1 cellular context compared by ENCODE assay signal in the genomic region with DNA sequence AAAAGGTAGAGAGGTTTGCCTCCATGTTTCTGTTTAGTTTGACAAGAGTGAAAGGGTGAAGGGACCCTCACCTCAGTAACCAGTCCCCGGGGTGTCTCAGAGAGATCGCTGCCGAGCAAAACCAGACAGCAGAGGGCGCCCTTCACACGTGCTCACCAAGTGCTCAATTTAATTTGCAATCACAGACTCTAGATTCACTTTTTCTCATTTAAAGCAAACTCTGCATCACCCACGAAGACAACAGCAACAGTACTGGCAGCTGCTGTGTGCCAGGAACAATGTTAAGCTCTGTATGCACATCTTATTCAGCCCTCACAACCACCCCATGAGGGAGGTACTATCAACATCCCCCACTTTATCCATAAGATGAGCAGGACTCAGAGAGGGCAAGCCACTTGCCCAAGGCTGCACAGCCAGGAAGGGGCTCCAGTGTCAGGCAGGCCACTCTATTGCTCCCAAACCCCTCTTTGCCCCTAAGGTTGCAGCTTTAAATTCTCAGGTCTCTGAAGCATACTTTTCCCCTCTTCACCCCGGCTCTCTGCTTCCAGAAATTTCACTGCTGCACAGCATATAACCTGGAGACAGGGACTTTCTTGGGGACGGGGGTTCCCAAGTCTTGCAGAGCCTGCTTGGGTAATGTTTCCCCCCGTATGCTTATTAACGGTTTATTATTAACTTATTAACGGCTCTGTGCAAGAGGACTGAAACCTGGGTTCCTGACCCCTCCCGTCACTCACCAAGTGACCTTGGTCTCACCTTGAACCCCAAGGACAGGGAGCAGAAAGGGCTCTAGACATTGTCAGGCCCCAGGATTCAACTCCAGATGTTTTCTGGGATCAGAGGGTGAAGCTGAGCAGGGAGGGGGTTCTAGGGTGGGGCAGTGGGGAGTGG.
TF ChIP-seq lines count a peak whose summit lies in the region.

No MANE protein-coding gene starts in this region.

TF ChIP-seq in HepG2, 621 proteins besides CTCF, POLR2A, EP300 and RAD21 (continued from another document and continues in another):
- TF ChIP-seq, protein P1, sequence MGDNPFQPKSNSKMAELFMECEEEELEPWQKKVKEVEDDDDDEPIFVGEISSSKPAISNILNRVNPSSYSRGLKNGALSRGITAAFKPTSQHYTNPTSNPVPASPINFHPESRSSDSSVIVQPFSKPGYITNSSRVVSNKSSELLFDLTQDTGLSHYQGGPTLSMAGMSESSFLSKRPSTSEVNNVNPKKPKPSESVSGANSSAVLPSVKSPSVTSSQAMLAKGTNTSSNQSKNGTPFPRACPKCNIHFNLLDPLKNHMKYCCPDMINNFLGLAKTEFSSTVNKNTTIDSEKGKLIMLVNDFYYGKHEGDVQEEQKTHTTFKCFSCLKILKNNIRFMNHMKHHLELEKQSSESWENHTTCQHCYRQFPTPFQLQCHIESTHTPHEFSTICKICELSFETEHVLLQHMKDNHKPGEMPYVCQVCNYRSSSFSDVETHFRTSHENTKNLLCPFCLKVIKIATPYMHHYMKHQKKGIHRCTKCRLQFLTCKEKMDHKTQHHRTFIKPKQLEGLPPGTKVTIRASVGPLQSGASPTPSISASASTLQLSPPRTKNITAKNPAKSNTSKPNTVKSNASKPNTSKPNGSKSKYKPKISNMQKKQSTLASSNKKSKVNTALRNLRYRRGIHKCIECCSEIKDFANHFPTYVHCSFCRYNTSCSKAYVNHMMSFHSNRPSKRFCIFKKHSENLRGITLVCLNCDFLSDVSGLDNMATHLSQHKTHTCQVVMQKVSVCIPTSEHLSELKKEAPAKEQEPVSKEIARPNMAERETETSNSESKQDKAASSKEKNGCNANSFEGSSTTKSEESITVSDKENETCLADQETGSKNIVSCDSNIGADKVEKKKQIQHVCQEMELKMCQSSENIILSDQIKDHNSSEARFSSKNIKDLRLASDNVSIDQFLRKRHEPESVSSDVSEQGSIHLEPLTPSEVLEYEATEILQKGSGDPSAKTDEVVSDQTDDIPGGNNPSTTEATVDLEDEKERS (CRISPR knock-in tag; IDR thresholded peaks at IDR 0.05): no peak
- TF ChIP-seq ZNF484 (CRISPR knock-in tag; IDR thresholded peaks at IDR 0.05; ENCODE audit: borderline replicate concordance, low read depth) (no peak), STAG1 (CRISPR knock-in tag; IDR thresholded peaks at IDR 0.05) (peak; percentile 87), ELF3 (CRISPR knock-in tag; IDR thresholded peaks at IDR 0.05) (0 out of 2 replicates have a peak, but pooled peaks have one; percentile 38), ZNF562 (CRISPR knock-in tag; IDR thresholded peaks at IDR 0.05; ENCODE audit: borderline replicate concordance) (no peak), HOXA5 (CRISPR knock-in tag; IDR thresholded peaks at IDR 0.05) (0 out of 2 replicates have a peak, but pooled peaks have one; percentile 39), ZNF615 (CRISPR knock-in tag; IDR thresholded peaks at IDR 0.05; ENCODE audit: borderline replicate concordance) (no peak), ZNF296 (CRISPR knock-in tag; conservative IDR thresholded peaks at IDR 0.05) (no peak), ATM (IDR thresholded peaks at IDR 0.05; ENCODE audit: borderline replicate concordance) (no peak), GFI1 (CRISPR knock-in tag; IDR thresholded peaks at IDR 0.05; ENCODE audit: borderline replicate concordance) (0 out of 2 replicates have a peak, but pooled peaks have one; percentile 33), ZNF121 (CRISPR knock-in tag; IDR thresholded peaks at IDR 0.05) (no peak), HDAC2 (CRISPR knock-in tag; IDR thresholded peaks at IDR 0.05) (0 out of 2 replicates have a peak, but pooled peaks have one; percentile 22), ARNT (IDR thresholded peaks at IDR 0.05) (no peak), MAF1 (CRISPR knock-in tag; IDR thresholded peaks at IDR 0.05; ENCODE audit: borderline replicate concordance) (no peak), ATF7 (IDR thresholded peaks at IDR 0.05) (no peak), ATF7 (CRISPR knock-in tag; IDR thresholded peaks at IDR 0.05) (no peak), GATA4 (IDR thresholded peaks at IDR 0.05; ENCODE audit: borderline replicate concordance, low read depth) (no peak), ZNF496 (CRISPR knock-in tag; IDR thresholded peaks at IDR 0.05; ENCODE audit: insufficient replicate concordance) (no peak), ZNF501 (CRISPR knock-in tag; IDR thresholded peaks at IDR 0.05) (peak; percentile 36; the same call in 1 of the 2 replicates), KMT2A (CRISPR knock-in tag; IDR thresholded peaks at IDR 0.05) (no peak), ELF4 (CRISPR knock-in tag; IDR thresholded peaks at IDR 0.05; ENCODE audit: borderline replicate concordance) (no peak; the same call in 1 of the 2 replicates), ZNF543 (CRISPR knock-in tag; IDR thresholded peaks at IDR 0.05) (no peak), ZBTB7B (CRISPR knock-in tag; IDR thresholded peaks at IDR 0.05) (peak; percentile 11; the same call in 1 of the 2 replicates), REPIN1 (CRISPR knock-in tag; IDR thresholded peaks at IDR 0.05; ENCODE audit: borderline replicate concordance, low read depth) (0 out of 2 replicates have a peak, but pooled peaks have one; percentile 56), SRY (CRISPR knock-in tag; IDR thresholded peaks at IDR 0.05) (0 out of 2 replicates have a peak, but pooled peaks have one; percentile 0), ISL2 (CRISPR knock-in tag; IDR thresholded peaks at IDR 0.05) (0 out of 2 replicates have a peak, but pooled peaks have one; percentile 32), ATF7-NPFF (CRISPR knock-in tag; IDR thresholded peaks at IDR 0.05; ENCODE audit: low read depth) (no peak), MEIS2 (CRISPR knock-in tag; IDR thresholded peaks at IDR 0.05) (no peak), MIXL1 (CRISPR knock-in tag; IDR thresholded peaks at IDR 0.05) (no peak), ZNF598 (CRISPR knock-in tag; IDR thresholded peaks at IDR 0.05; ENCODE audit: borderline replicate concordance) (no peak), POLR2AphosphoS2 (IDR thresholded peaks at IDR 0.05; ENCODE audit: low read depth, low read length) (no peak), HMG20B (CRISPR knock-in tag; conservative IDR thresholded peaks at IDR 0.05) (no peak), ZNF3 (CRISPR knock-in tag; IDR thresholded peaks at IDR 0.05) (peak; percentile 88), ZNF552 (CRISPR knock-in tag; IDR thresholded peaks at IDR 0.05; ENCODE audit: borderline replicate concordance) (no peak), SIN3B (IDR thresholded peaks at IDR 0.05; ENCODE audit: low read length) (no peak)
- TF ChIP-seq, protein P2, sequence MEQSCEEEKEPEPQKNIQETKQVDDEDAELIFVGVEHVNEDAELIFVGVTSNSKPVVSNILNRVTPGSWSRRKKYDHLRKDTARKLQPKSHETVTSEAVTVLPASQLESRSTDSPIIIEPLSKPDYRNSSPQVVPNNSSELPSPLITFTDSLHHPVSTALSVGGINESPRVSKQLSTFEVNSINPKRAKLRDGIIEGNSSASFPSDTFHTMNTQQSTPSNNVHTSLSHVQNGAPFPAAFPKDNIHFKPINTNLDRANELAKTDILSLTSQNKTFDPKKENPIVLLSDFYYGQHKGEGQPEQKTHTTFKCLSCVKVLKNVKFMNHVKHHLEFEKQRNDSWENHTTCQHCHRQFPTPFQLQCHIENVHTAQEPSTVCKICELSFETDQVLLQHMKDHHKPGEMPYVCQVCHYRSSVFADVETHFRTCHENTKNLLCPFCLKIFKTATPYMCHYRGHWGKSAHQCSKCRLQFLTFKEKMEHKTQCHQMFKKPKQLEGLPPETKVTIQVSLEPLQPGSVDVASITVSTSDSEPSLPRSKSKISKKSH (CRISPR knock-in tag; IDR thresholded peaks at IDR 0.05; ENCODE audit: borderline replicate concordance): 0 out of 2 replicates have a peak, but pooled peaks have one; percentile 44
- TF ChIP-seq, protein P3, sequence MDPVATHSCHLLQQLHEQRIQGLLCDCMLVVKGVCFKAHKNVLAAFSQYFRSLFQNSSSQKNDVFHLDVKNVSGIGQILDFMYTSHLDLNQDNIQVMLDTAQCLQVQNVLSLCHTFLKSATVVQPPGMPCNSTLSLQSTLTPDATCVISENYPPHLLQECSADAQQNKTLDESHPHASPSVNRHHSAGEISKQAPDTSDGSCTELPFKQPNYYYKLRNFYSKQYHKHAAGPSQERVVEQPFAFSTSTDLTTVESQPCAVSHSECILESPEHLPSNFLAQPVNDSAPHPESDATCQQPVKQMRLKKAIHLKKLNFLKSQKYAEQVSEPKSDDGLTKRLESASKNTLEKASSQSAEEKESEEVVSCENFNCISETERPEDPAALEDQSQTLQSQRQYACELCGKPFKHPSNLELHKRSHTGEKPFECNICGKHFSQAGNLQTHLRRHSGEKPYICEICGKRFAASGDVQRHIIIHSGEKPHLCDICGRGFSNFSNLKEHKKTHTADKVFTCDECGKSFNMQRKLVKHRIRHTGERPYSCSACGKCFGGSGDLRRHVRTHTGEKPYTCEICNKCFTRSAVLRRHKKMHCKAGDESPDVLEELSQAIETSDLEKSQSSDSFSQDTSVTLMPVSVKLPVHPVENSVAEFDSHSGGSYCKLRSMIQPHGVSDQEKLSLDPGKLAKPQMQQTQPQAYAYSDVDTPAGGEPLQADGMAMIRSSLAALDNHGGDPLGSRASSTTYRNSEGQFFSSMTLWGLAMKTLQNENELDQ (CRISPR knock-in tag; IDR thresholded peaks at IDR 0.05; ENCODE audit: borderline replicate concordance): no peak
- TF ChIP-seq, protein P4, sequence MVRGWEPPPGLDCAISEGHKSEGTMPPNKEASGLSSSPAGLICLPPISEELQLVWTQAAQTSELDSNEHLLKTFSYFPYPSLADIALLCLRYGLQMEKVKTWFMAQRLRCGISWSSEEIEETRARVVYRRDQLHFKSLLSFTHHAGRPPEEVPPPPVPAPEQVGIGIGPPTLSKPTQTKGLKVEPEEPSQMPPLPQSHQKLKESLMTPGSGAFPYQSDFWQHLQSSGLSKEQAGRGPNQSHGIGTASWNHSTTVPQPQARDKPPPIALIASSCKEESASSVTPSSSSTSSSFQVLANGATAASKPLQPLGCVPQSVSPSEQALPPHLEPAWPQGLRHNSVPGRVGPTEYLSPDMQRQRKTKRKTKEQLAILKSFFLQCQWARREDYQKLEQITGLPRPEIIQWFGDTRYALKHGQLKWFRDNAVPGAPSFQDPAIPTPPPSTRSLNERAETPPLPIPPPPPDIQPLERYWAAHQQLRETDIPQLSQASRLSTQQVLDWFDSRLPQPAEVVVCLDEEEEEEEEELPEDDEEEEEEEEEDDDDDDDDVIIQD (CRISPR knock-in tag; IDR thresholded peaks at IDR 0.05; ENCODE audit: low read depth): no peak
- TF ChIP-seq, protein P5, sequence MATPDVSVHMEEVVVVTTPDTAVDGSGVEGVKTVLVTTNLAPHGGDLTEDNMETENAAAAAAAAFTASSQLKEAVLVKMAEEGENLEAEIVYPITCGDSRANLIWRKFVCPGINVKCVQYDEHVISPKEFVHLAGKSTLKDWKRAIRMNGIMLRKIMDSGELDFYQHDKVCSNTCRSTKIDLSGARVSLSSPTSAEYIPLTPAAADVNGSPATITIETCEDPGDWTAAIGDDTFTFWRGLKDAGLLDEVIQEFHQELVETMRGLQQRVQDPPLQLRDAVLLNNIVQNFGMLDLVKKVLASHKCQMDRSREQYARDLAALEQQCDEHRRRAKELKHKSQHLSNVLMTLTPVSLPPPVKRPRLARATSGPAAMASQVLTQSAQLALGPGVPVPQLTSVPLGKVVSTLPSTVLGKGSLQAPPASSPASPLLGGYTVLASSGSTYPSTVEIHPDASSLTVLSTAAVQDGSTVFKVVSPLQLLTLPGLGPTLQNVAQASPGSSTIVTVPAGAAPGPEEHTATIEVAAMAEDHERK (CRISPR knock-in tag; IDR thresholded peaks at IDR 0.05; ENCODE audit: low read depth): no peak
- TF ChIP-seq, protein P6, sequence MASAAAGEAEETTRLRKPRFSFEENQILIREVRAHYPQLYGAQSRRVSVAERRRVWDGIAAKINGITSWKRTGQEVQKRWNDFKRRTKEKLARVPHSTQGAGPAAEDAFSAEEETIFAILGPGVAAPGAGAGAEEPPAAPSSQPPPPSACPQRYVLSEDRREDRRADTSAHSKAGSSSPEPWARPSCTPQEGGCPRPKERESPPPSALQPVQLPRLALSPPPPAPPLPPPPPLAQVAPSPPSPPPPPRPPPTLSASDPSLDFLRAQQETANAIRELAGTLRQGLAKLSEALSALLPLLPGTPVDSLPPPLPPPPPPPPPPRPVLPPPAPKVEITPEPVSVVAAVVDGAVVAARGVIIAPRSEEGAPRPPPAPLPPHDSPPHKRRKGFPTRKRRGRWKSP (CRISPR knock-in tag; IDR thresholded peaks at IDR 0.05): no peak
- TF ChIP-seq, protein P7, sequence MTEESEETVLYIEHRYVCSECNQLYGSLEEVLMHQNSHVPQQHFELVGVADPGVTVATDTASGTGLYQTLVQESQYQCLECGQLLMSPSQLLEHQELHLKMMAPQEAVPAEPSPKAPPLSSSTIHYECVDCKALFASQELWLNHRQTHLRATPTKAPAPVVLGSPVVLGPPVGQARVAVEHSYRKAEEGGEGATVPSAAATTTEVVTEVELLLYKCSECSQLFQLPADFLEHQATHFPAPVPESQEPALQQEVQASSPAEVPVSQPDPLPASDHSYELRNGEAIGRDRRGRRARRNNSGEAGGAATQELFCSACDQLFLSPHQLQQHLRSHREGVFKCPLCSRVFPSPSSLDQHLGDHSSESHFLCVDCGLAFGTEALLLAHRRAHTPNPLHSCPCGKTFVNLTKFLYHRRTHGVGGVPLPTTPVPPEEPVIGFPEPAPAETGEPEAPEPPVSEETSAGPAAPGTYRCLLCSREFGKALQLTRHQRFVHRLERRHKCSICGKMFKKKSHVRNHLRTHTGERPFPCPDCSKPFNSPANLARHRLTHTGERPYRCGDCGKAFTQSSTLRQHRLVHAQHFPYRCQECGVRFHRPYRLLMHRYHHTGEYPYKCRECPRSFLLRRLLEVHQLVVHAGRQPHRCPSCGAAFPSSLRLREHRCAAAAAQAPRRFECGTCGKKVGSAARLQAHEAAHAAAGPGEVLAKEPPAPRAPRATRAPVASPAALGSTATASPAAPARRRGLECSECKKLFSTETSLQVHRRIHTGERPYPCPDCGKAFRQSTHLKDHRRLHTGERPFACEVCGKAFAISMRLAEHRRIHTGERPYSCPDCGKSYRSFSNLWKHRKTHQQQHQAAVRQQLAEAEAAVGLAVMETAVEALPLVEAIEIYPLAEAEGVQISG (CRISPR knock-in tag; IDR thresholded peaks at IDR 0.05): 0 out of 2 replicates have a peak, but pooled peaks have one; percentile 13
